ENCODE assay signal across 9 cellular contexts in the genomic region with DNA sequence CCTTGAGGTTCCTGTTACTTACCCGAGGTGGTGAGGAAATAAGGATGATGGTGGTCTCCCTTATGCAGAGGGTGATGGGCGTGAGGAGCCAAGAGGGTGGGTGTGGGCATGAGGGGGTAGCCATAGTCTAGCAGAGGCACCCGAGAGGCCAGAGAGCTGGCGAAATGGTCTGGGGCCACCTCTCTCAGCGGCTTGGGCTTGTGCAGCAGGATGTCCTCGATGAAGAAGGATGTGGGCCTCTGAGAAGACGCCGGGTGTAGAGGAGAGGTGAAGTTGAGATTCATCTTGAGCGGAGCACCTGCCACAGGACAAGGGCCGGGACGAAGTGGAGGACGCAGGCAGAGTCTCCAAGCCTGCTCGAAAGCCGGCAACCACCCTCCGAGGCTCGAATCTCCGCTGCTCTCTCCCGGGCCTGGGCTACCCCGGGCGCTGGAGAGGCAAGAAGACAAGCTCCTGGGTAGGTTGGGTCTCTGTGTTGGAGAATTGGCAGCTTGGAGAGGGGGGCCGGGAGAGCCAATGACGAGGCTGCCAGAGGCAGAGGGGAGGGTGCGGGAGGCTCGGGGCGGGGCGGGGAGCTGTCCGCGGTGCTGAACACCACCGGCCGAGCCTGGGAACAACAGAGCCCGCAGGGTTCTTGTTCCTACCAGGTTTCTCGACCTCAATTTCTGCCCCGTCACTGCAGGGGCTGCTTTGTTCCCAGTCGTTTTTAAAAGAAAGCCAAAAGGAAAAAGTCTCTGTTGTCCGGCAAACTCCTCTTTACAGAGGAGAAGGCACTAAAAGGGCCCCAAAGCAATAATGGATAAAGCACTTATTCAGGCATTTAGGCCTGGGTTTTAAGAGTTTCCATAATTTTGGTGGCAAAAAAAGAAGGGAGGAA. TPM values are rescaled to one million over a fixed set of nuclear protein-coding genes. Genes with fewer than 3 reads are reported as not detected.
DNase-seq lines count a peak whose midpoint lies in the region; ATAC-seq, FAIRE-seq and TF ChIP-seq lines count a peak whose summit lies in the region.
"Had no signal": no experiment of that assay in that cellular context is flagged by ENCODE, and none has a peak within 500 bp of the region (broad histone marks: within the 10 kb centered on the region; RNA-seq: fewer than 3 reads in every experiment).

A gene (minus strand): TSS at position 447 of the 877 bp plus-strand sequence. CDS start 163 bp downstream, at position 284.

- H3K9me3 ChIP-seq in prostate gland = no peaks in the 10 kb centered on the region

- peak; percentile 33 for DNase-seq in GM12892 (ENCODE audit: insufficient read length)
- DNase-seq in NCI-H460 (ENCODE audit: extremely low read depth, low read depth) = peak; percentile 46
- DNase-seq in activated T-cell treated with anti-CD3 and anti-CD28 coated beads, Interleukin-2, amount 50 U/mL, for 4 hours = peak; percentile 32
- peak in 38 of 42 donors; percentile 6 to 79 (median 40) for DNase-seq in head of caudate nucleus
- DNase-seq in retinal pigment epithelial cell (ENCODE audit: low read depth) = peak; percentile 13
- no peak for DNase-seq in prostate gland (ENCODE audit: low spot score)
- no peak for DNase-seq in NCI-H1105 (lab: John Stamatoyannopoulos, UW)

- TF ChIP-seq CTCF in retinal pigment epithelial cell (conservative IDR thresholded peaks at IDR 0.05; ENCODE audit: low read depth, low read length) (no peak), prostate gland (IDR thresholded peaks at IDR 0.05) (no peak)

- H3K4me1 Mint-ChIP-seq in activated T-cell treated with anti-CD3 and anti-CD28 coated beads, Interleukin-2, amount 50 U/mL, for 4 hours (ENCODE audit: low read depth) = peaks cover 24% of the 10 kb centered on the region

- H3K36me3 Mint-ChIP-seq in activated T-cell treated with anti-CD3 and anti-CD28 coated beads, Interleukin-2, amount 50 U/mL, for 4 hours (ENCODE audit: insufficient read depth) = no peaks in the 10 kb centered on the region

- intact Hi-C loops in head of caudate nucleus (cut with DNase I) = no loop called here
- intact Hi-C loops in prostate gland (cut with DNase I) = no loop called here

- H3K27ac ChIP-seq in prostate gland = no peak within 1 kb of the TSS
- H3K27ac ChIP-seq: parathyroid adenoma had no signal

- TF ChIP-seq POLR2A in GM12892 (IDR thresholded peaks at IDR 0.05; ENCODE audit: low read depth, low read length) = no peak
- no peak for TF ChIP-seq POLR2A in prostate gland (IDR thresholded peaks at IDR 0.05)

- WGBS in prostate gland = 7% methylated on average over 35 of the region's 35 CpGs

- H3K4me1 ChIP-seq in prostate gland (replicated peaks) = no peaks in the 10 kb centered on the region
- H3K4me1 ChIP-seq: parathyroid adenoma had no signal

- H3K27me3 Mint-ChIP-seq in activated T-cell treated with anti-CD3 and anti-CD28 coated beads, Interleukin-2, amount 50 U/mL, for 4 hours (ENCODE audit: low read depth) = peaks cover 89% of the 10 kb centered on the region

- H3K4me3 Mint-ChIP-seq in activated T-cell treated with anti-CD3 and anti-CD28 coated beads, Interleukin-2, amount 50 U/mL, for 4 hours = no peak within 1 kb of the TSS

- ATAC-seq in activated T-cell treated with anti-CD3 and anti-CD28 coated beads, Interleukin-2, amount 50 U/mL, for 4 hours = peak; percentile 58 to 64
- ATAC-seq in HG02759 (IDR thresholded peaks at IDR 0.05; ENCODE audit: unreplicated experiment) = no peak

- H3K36me3 ChIP-seq in prostate gland = no peaks in the 10 kb centered on the region

- H3K27me3 ChIP-seq in prostate gland (replicated peaks; ENCODE audit: insufficient read depth) = peaks cover 54% of the 10 kb centered on the region

- H3K4me3 ChIP-seq in retinal pigment epithelial cell (ENCODE audit: low read length) (no peak within 1 kb of the TSS), prostate gland (no peak within 1 kb of the TSS)

- no peaks in the 10 kb centered on the region for H3K9me3 Mint-ChIP-seq in activated T-cell treated with anti-CD3 and anti-CD28 coated beads, Interleukin-2, amount 50 U/mL, for 4 hours

- no peak for FAIRE-seq in GM12892 (lab: Jason Lieb, UNC)

RNA-seq across cellular contexts. Expression of the gene that starts here (rescaled TPM):
- not detected for polyA plus RNA-seq in GM12892 (2012; ENCODE audit: missing spikeins)
- total RNA-seq in NCI-H460 (2014; rRNA removed; shearing (Covaris generic)) = not detected in 2 replicates
- not detected in 2 replicates for polyA plus RNA-seq in NCI-H460 (2014; cell fraction: nucleus; rRNA removed)
- total RNA-seq in activated T-cell treated with anti-CD3 and anti-CD28 coated beads, Interleukin-2, amount 50 U/mL, for 4 hours = not detected
- not detected for total RNA-seq in prostate gland

Comparison
In these comparisons a context has a peak if more than half of its experiments do, and no peak if none do; other contexts are left out.
1. Peak in DNase-seq in NCI-H460; RNA of the gene not detected or under 1 TPM.
2. Peak in DNase-seq and ATAC-seq in activated T-cell treated with anti-CD3 and anti-CD28 coated beads, Interleukin-2, amount 50 U/mL, for 4 hours; RNA of the gene not detected or under 1 TPM.
3. DNase-seq: peak in GM12892 (single experiment), head of caudate nucleus (38 of 42) and retinal pigment epithelial cell (single experiment); none in prostate gland (single experiment) and NCI-H1105 (single experiment).